ENCODE assay signal across 21 cellular contexts in genomic region chr7:39386718-39387117, GRCh38.
DNase-seq lines count a peak whose midpoint lies in the region; ATAC-seq and TF ChIP-seq lines count a peak whose summit lies in the region.
"Had no signal": no experiment of that assay in that cellular context is flagged by ENCODE, and none has a peak within 500 bp of the region (broad histone marks: within the 10 kb centered on the region; RNA-seq: fewer than 3 reads in every experiment).

No MANE protein-coding gene starts in this region.

- H3K4me3 Mint-ChIP-seq in GM23338 (no peak overlapping the region), endodermal cell (no peak overlapping the region)
- H3K4me3 Mint-ChIP-seq: CD4-positive, alpha-beta T cell; IgD-negative memory B cell; T-cell had no signal

- no peak for TF ChIP-seq EP300 in transverse colon (IDR thresholded peaks at IDR 0.05; ENCODE audit: low read depth)

- H3K9me3 Mint-ChIP-seq in GM23338: no peaks in the 10 kb centered on the region
- H3K9me3 Mint-ChIP-seq in endodermal cell: no peaks in the 10 kb centered on the region
- H3K9me3 Mint-ChIP-seq: CD4-positive, alpha-beta T cell; IgD-negative memory B cell; T-cell had no signal

- DNase-seq in GM23338 (ENCODE audit: low spot score) (peak; percentile 47), NCI-H69 (lab: John Stamatoyannopoulos, UW) (peak; percentile 38), endodermal cell (peak; percentile 60), transverse colon (no peak), colonic mucosa (no peak), NCI-H1048 (lab: John Stamatoyannopoulos, UW) (no peak)
- DNase-seq: ACHN; CD4-positive, alpha-beta T cell; DMS 273 treated with DMSO at 0.1 percent for 48 hours; H7; Karpas-422; NCI-H1436; NCI-H1930; NCI-H2227 treated with DMSO at 0.1 percent for 48 hours; NCI-H524; NCI-H82; Peyer's patch; T-cell had no signal

- H2AFZ ChIP-seq in GM23338: no peak overlapping the region

- no peak overlapping the region for H3K27ac Mint-ChIP-seq in GM23338
- no peak overlapping the region for H3K27ac Mint-ChIP-seq in endodermal cell
- H3K27ac Mint-ChIP-seq: CD4-positive, alpha-beta T cell; IgD-negative memory B cell; T-cell had no signal

- H3K9me3 ChIP-seq in endodermal cell (ENCODE audit: control insufficient read depth, low read length) (no peaks in the 10 kb centered on the region), transverse colon (no peaks in the 10 kb centered on the region), colonic mucosa (no peaks in the 10 kb centered on the region)
- H3K9me3 ChIP-seq: BLaER1, Peyer's patch had no signal

- no peaks in the 10 kb centered on the region for H3F3A ChIP-seq in GM23338 (replicated peaks; ENCODE audit: low read depth)

- peaks cover 8% of the 10 kb centered on the region; the same call in 2 of the 3 replicates for H3K4me1 Mint-ChIP-seq in GM23338
- no peaks in the 10 kb centered on the region for H3K4me1 Mint-ChIP-seq in endodermal cell
- H3K4me1 Mint-ChIP-seq: IgD-negative memory B cell, T-cell had no signal

- intact Hi-C loops in transverse colon (cut with DNase I; ENCODE audit: low total_unique reads): no loop called here
- intact Hi-C loops in colonic mucosa (cut with DNase I): no loop called here

- H3K27me3 Mint-ChIP-seq in GM23338 (ENCODE audit: insufficient read depth, low read depth, poor library complexity): peaks cover 2% of the 10 kb centered on the region
- H3K27me3 Mint-ChIP-seq in endodermal cell (ENCODE audit: insufficient read depth): no peaks in the 10 kb centered on the region

- no peak overlapping the region for H3K4me2 ChIP-seq in GM23338
- H3K4me2 ChIP-seq: BLaER1 had no signal

- H3K27ac ChIP-seq in GM23338 (ENCODE audit: low read depth) (no peak overlapping the region), endodermal cell (ENCODE audit: low read depth, low read length) (no peak overlapping the region), transverse colon (no peak overlapping the region), colonic mucosa (no peak overlapping the region)
- H3K27ac ChIP-seq: BLaER1, Peyer's patch had no signal

- no peaks in the 10 kb centered on the region; the same call in 1 of the 2 replicates for H4K20me1 ChIP-seq in GM23338 (replicated peaks; ENCODE audit: insufficient read depth)
- H4K20me1 ChIP-seq: BLaER1 had no signal

- H3K36me3 ChIP-seq in GM23338 (ENCODE audit: insufficient read depth): no peaks in the 10 kb centered on the region
- H3K36me3 ChIP-seq in endodermal cell (ENCODE audit: control insufficient read depth, insufficient read depth, low read length): no peaks in the 10 kb centered on the region
- no peaks in the 10 kb centered on the region for H3K36me3 ChIP-seq in transverse colon
- no peaks in the 10 kb centered on the region for H3K36me3 ChIP-seq in colonic mucosa
- H3K36me3 ChIP-seq: BLaER1, Peyer's patch had no signal

- in situ Hi-C loops in transverse colon (cut with MboI; ENCODE audit: low pct_ligation_motif_present in 1 of 4, low pct_unique_long_range_greater_than_20kb in 1 of 4, low sequenced_read_pairs in 3 of 4): no loop called here

- 84 to 91% methylated on average over 3 to 5 of the region's 5 CpGs for WGBS in endodermal cell (ENCODE audit: insufficient coverage in 1 of 2, insufficient read length in 1 of 2), 2 experiments
- 77 to 100% methylated on average over 2 to 5 of the region's 5 CpGs for WGBS in transverse colon (ENCODE audit: low coverage in 1 of 2), 2 donors

- no peak for TF ChIP-seq POLR2A in transverse colon (IDR thresholded peaks at IDR 0.05)

- H3K4me1 ChIP-seq in GM23338 (ENCODE audit: insufficient read depth) (no peaks in the 10 kb centered on the region), endodermal cell (ENCODE audit: control insufficient read depth, insufficient read depth, low read length) (no peaks in the 10 kb centered on the region), transverse colon (no peaks in the 10 kb centered on the region), colonic mucosa (no peaks in the 10 kb centered on the region)
- H3K4me1 ChIP-seq: BLaER1, Peyer's patch had no signal

- H3K27me3 ChIP-seq in GM23338 (ENCODE audit: insufficient read depth) (no peaks in the 10 kb centered on the region), endodermal cell (ENCODE audit: control insufficient read depth, insufficient read depth, low read length, poor library complexity, severe bottlenecking) (no peaks in the 10 kb centered on the region), transverse colon (no peaks in the 10 kb centered on the region), colonic mucosa (no peaks in the 10 kb centered on the region)
- H3K27me3 ChIP-seq: BLaER1, Peyer's patch had no signal

- H3K9me2 ChIP-seq in GM23338 (ENCODE audit: insufficient read depth): no peaks in the 10 kb centered on the region; the same call in 1 of the 2 replicates

- H3K4me3 ChIP-seq in GM23338: no peak overlapping the region
- no peak overlapping the region for H3K4me3 ChIP-seq in endodermal cell (ENCODE audit: low read length)
- H3K4me3 ChIP-seq in transverse colon: no peak overlapping the region
- no peak overlapping the region for H3K4me3 ChIP-seq in colonic mucosa
- H3K4me3 ChIP-seq: BLaER1, Peyer's patch had no signal

- peak; percentile 64 to 73 for TF ChIP-seq CTCF in GM23338 (conservative IDR thresholded peaks at IDR 0.05; ENCODE audit: low read depth in 2 of 2)
- TF ChIP-seq CTCF in endodermal cell (conservative IDR thresholded peaks at IDR 0.05): peak; percentile 65
- no peak for TF ChIP-seq CTCF in transverse colon (IDR thresholded peaks at IDR 0.05)
- TF ChIP-seq CTCF in colonic mucosa (IDR thresholded peaks at IDR 0.05): no peak

- ATAC-seq in GM23338 (peak; percentile 60), HG02973 (IDR thresholded peaks at IDR 0.05; ENCODE audit: unreplicated experiment) (no peak)
- ATAC-seq: T-cell had no signal

- H3K79me2 ChIP-seq in GM23338 (replicated peaks; ENCODE audit: insufficient read depth): no peaks in the 10 kb centered on the region

- no peak overlapping the region for H3K9ac ChIP-seq in endodermal cell (ENCODE audit: extremely low read depth, low read length, poor library complexity, severe bottlenecking)
- no peak overlapping the region for H3K9ac ChIP-seq in colonic mucosa (ENCODE audit: low read depth in 2 of 2, low read length in 2 of 2)
- H3K9ac ChIP-seq: BLaER1 had no signal

- no peaks in the 10 kb centered on the region; the same call in 2 of the 3 replicates for H3K36me3 Mint-ChIP-seq in GM23338 (ENCODE audit: low read depth)
- no peaks in the 10 kb centered on the region for H3K36me3 Mint-ChIP-seq in endodermal cell (ENCODE audit: low read depth)
- H3K36me3 Mint-ChIP-seq: T-cell had no signal

TF ChIP-seq in GM23338, 12 proteins besides CTCF, POLR2A, EP300 and RAD21:
- TF ChIP-seq POLR2AphosphoS5 (IDR thresholded peaks at IDR 0.05; ENCODE audit: low read depth): no peak
- no peak for TF ChIP-seq ETS1 (IDR thresholded peaks at IDR 0.05)
- no peak for TF ChIP-seq NANOG (IDR thresholded peaks at IDR 0.05; ENCODE audit: borderline replicate concordance)

Comparison
In these comparisons a context has a peak if more than half of its experiments do, and no peak if none do; other contexts are left out.
1. DNase-seq: peak in GM23338 (single experiment), NCI-H69 (single experiment) and endodermal cell (single experiment); none in transverse colon (single experiment), colonic mucosa (single experiment) and NCI-H1048 (single experiment).
2. CTCF ChIP-seq: peak in GM23338 (2 of 2) and endodermal cell (single experiment); none in transverse colon (0 of 5) and colonic mucosa (single experiment).